In the genomic region with DNA sequence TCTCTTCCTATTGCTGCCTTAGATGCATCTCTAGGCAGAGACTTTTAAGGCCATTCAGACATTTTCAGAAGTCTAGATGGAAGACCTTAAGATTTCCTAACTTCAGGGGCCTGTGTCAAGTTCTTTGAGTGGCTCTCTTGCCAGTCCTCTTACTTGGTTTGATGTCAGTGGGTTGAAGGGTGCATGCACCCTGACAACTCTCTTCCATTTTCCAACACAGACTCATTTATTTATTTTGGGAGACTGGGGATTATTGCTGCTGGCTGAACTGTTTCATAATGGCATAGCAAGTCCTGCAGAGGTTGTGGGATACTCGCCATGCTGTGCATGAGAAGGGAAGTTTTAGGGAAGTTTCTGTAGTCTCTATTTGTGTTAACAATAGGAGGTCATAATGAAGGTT, we compare ENCODE assay signal across 38 cellular contexts. TPM values are rescaled to one million over a fixed set of nuclear protein-coding genes. Genes with fewer than 3 reads are reported as not detected.
"Had no signal": no experiment of that assay in that cellular context is flagged by ENCODE, and none has a peak within 500 bp of the region (broad histone marks: within the 10 kb centered on the region; RNA-seq: fewer than 3 reads in every experiment).

No MANE protein-coding gene starts in this region.

- DNase-seq: Karpas-422, MM.1S, MV-4-11, NCI-H1092, NCI-H1105, NCI-H1417, NCI-H1436, NCI-H146, NCI-H1694, NCI-H187, NCI-H1930, NCI-H2029 treated with DMSO at 0.1 percent for 48 hours, NCI-H2081 treated with DMSO at 0.1 percent for 48 hours, NCI-H2107, NCI-H2171, NCI-H226, NCI-H446 treated with DMSO at 0.1 percent for 48 hours, NCI-H510A, NCI-H524, NCI-H526, NCI-H69, NCI-H748 treated with DMSO at 0.1 percent for 48 hours, NCI-H82, PC-9, SHP77, SIG-M5, SJCRH30 had no signal

- H3K27me3 ChIP-seq: SJCRH30 had no signal

- H3K4me1 ChIP-seq: SJCRH30 had no signal

- ATAC-seq: Panc1, Right ventricle myocardium inferior, SK-N-SH treated with all-trans-retinoic acid at 6 μM for 48 hours had no signal

- H3K4me3 ChIP-seq: PC-9, SJCRH30, SK-N-MC had no signal

- H3K27ac ChIP-seq: KMS-11, PC-9, RWPE1, SJCRH30, SK-N-MC had no signal

- H3K36me3 ChIP-seq: SJCRH30 had no signal

- H3K9me3 ChIP-seq: SJCRH30 had no signal

RNA-seq across cellular contexts. Expression of a gene that starts 39.0 kb away (rescaled TPM):
- total RNA-seq: LHCN-M2, MCF 10A, OCI-LY7, RPMI7951, SK-MEL-5 had no signal

RNA-seq across cellular contexts. Expression of a gene that starts 50.7 kb away (rescaled TPM):
- total RNA-seq: MCF 10A, OCI-LY7, PC-9, Right ventricle myocardium inferior, RPMI7951, SK-MEL-5 had no signal
